In the genomic region with DNA sequence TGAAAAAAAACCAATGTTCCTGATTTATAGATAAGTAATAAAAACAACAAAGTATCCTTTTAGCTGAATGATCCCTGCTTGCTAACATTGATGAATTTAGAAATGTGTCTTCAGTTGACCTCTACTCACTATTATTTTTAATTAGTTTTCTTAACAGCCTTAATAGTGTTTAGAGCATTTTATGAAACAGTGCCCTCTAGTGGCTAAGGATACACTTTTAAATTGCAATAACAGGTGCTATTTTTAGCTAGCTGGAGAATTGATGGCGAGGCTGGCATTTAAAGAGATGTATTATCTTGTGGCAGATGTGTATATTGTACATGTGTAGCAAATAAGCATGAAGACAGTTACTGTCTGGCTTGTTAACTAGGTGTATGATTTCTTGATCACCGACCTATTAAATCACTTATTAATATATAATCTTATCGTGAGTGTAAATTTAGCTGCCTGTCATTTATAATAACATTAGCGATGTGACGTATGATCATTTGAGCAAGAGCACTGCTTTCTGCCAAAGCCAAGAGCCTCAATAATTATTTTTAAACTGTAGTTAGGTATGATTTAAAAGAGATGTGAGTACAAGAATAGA, we compare ENCODE assay signal across 8 cellular contexts.
A peak's percentile ranks its signal among the peaks of the same experiment; 100 is the strongest.
DNase-seq lines count a peak whose midpoint lies in the region; ATAC-seq and TF ChIP-seq lines count a peak whose summit lies in the region.

No MANE protein-coding gene starts in this region.

- no peaks in the 10 kb centered on the region for H3K4me1 ChIP-seq in lower lobe of right lung

- DNase-seq in AG10803 (ENCODE audit: low read depth) (peak; percentile 7), NCI-H2081 treated with DMSO at 0.1 percent for 48 hours (lab: John Stamatoyannopoulos, UW) (peak; percentile 59), brain microvascular endothelial cell (peak; percentile 2), lower lobe of right lung (no peak)
- no peak for DNase-seq in activated CD8-positive, alpha-beta memory T cell treated with anti-CD3 and anti-CD28 coated beads, Interleukin-2, amount 50 U/mL, for 48 hours
- DNase-seq in activated naive CD4-positive, alpha-beta T cell treated with Interleukin-2 at 50 U/mL for 16 hours: no peak

- no peaks in the 10 kb centered on the region for H3K36me3 ChIP-seq in brain microvascular endothelial cell (replicated peaks)
- no peaks in the 10 kb centered on the region for H3K36me3 ChIP-seq in lower lobe of right lung

- H3K27me3 ChIP-seq in brain microvascular endothelial cell (replicated peaks) (no peaks in the 10 kb centered on the region), lower lobe of right lung (ENCODE audit: low read depth) (no peaks in the 10 kb centered on the region)

- TF ChIP-seq CTCF in AG10803 (conservative IDR thresholded peaks at IDR 0.05; ENCODE audit: low read length) (peak; percentile 49), brain microvascular endothelial cell (IDR thresholded peaks at IDR 0.05; ENCODE audit: low read depth, low read length, missing control alignments) (peak; percentile 40), lower lobe of right lung (IDR thresholded peaks at IDR 0.05) (peak; percentile 58)

- H3K27ac ChIP-seq in brain microvascular endothelial cell (no peak overlapping the region), lower lobe of right lung (no peak overlapping the region)

- peak; percentile 61 for ATAC-seq in GM18870 (IDR thresholded peaks at IDR 0.05; ENCODE audit: unreplicated experiment)
- ATAC-seq in lower lobe of right lung: no peak
- no peak for ATAC-seq in HG03442 (IDR thresholded peaks at IDR 0.05; ENCODE audit: unreplicated experiment)

- H3K4me3 ChIP-seq in AG10803 (ENCODE audit: low read length) (no peak overlapping the region), brain microvascular endothelial cell (ENCODE audit: low read depth, low read length) (no peak overlapping the region), lower lobe of right lung (no peak overlapping the region)

- in situ Hi-C loops in brain microvascular endothelial cell (cut with HindIII; ENCODE audit: low pct_ligation_motif_present, low sequenced_read_pairs): no loop called here

- intact Hi-C loops in lower lobe of right lung (cut with DNase I): no loop called here

- H3K9me3 ChIP-seq in lower lobe of right lung: no peaks in the 10 kb centered on the region

Comparison
In these comparisons a context has a peak if more than half of its experiments do, and no peak if none do; other contexts are left out.
1. DNase-seq: peak in AG10803 (single experiment), NCI-H2081 treated with DMSO at 0.1 percent for 48 hours (single experiment) and brain microvascular endothelial cell (single experiment); none in lower lobe of right lung (single experiment), activated CD8-positive, alpha-beta memory T cell treated with anti-CD3 and anti-CD28 coated beads, Interleukin-2, amount 50 U/mL, for 48 hours (single experiment) and activated naive CD4-positive, alpha-beta T cell treated with Interleukin-2 at 50 U/mL for 16 hours (single experiment).
2. Peak in every context shown above with its lines, with median percentiles within 50 percentile points of each other: CTCF ChIP-seq.